ENCODE assay signal across 11 cellular contexts in genomic region chr9:129401623-129402340, GRCh38.
DNase-seq lines count a peak whose midpoint lies in the region; ATAC-seq and TF ChIP-seq lines count a peak whose summit lies in the region.
"Had no signal": no experiment of that assay in that cellular context is flagged by ENCODE, and none has a peak within 500 bp of the region (broad histone marks: within the 10 kb centered on the region; RNA-seq: fewer than 3 reads in every experiment).

No MANE protein-coding gene starts in this region.

- H3K79me2 ChIP-seq in osteoblast (ENCODE audit: insufficient read depth, low read length): no peaks in the 10 kb centered on the region

- no peak overlapping the region for H3K4me2 ChIP-seq in osteoblast (ENCODE audit: insufficient read depth, low read length)

- H3K4me3 ChIP-seq in AG10803 (ENCODE audit: low read length) (no peak overlapping the region), SK-N-MC (peak overlapping the region; percentile 65), fibroblast of villous mesenchyme (ENCODE audit: low read depth, low read length) (no peak overlapping the region), osteoblast (ENCODE audit: insufficient read depth, low read length) (no peak overlapping the region)
- H3K4me3 ChIP-seq: lung had no signal

- no peaks in the 10 kb centered on the region for H3K4me1 ChIP-seq in osteoblast (ENCODE audit: insufficient read depth, low read length)

- H3K27ac ChIP-seq in SK-N-MC: peak overlapping the region; percentile 89
- H3K27ac ChIP-seq in osteoblast (ENCODE audit: low read depth, low read length): no peak overlapping the region

- peak; percentile 32 for DNase-seq in AG10803 (ENCODE audit: low read depth)
- DNase-seq in SK-N-MC (ENCODE audit: low read depth, low spot score): no peak
- DNase-seq in fibroblast of villous mesenchyme (ENCODE audit: low read depth): peak; percentile 13
- peak; percentile 58 for DNase-seq in osteoblast (ENCODE audit: insufficient read length, low spot score, missing footprints)
- DNase-seq in NCI-H345 treated with DMSO at 0.1 percent for 48 hours (lab: John Stamatoyannopoulos, UW; ENCODE audit: unreplicated experiment): no peak
- DNase-seq in NK-92 treated with Interleukin-12 subunit alpha and Interleukin-12 subunit beta, amount 100 ng/mL, for 24 hours (lab: John Stamatoyannopoulos, UW): no peak
- no peak for DNase-seq in EL
- DNase-seq: AML-193, NCI-H1105 treated with DMSO at 0.1 percent for 48 hours had no signal

- H3K27me3 ChIP-seq in osteoblast (ENCODE audit: insufficient read depth, low read length): no peaks in the 10 kb centered on the region

- H3K36me3 ChIP-seq in SK-N-MC (ENCODE audit: insufficient read depth, low read length) (no peaks in the 10 kb centered on the region), osteoblast (ENCODE audit: insufficient read depth, low read length) (no peaks in the 10 kb centered on the region)

- TF ChIP-seq CTCF in AG10803 (conservative IDR thresholded peaks at IDR 0.05; ENCODE audit: low read length): no peak
- no peak for TF ChIP-seq CTCF in fibroblast of villous mesenchyme (IDR thresholded peaks at IDR 0.05; ENCODE audit: insufficient read depth, low read depth, low read length)
- TF ChIP-seq CTCF in osteoblast (IDR thresholded peaks at IDR 0.05; ENCODE audit: extremely low read depth, low read depth, low read length): no peak

- H3K9me3 ChIP-seq in SK-N-MC (ENCODE audit: low read depth, low read length) (no peaks in the 10 kb centered on the region), osteoblast (ENCODE audit: low read depth, low read length) (no peaks in the 10 kb centered on the region)

- no peaks in the 10 kb centered on the region for H4K20me1 ChIP-seq in osteoblast (ENCODE audit: insufficient read depth, low read length)

- no peak for ATAC-seq in GM18520 (IDR thresholded peaks at IDR 0.05; ENCODE audit: unreplicated experiment)

- no peak overlapping the region for H2AFZ ChIP-seq in osteoblast (ENCODE audit: low read length)

- H3K9ac ChIP-seq in SK-N-MC (ENCODE audit: insufficient read length): peak overlapping the region; percentile 60

Comparison
In these comparisons a context has a peak if more than half of its experiments do, and no peak if none do; other contexts are left out.
1. DNase-seq: peak in AG10803 (single experiment), fibroblast of villous mesenchyme (single experiment) and osteoblast (single experiment); none in SK-N-MC (single experiment), NCI-H345 treated with DMSO at 0.1 percent for 48 hours (single experiment), NK-92 treated with Interleukin-12 subunit alpha and Interleukin-12 subunit beta, amount 100 ng/mL, for 24 hours (single experiment) and EL (single experiment).